8 cellular contexts compared by ENCODE assay signal in the genomic region with DNA sequence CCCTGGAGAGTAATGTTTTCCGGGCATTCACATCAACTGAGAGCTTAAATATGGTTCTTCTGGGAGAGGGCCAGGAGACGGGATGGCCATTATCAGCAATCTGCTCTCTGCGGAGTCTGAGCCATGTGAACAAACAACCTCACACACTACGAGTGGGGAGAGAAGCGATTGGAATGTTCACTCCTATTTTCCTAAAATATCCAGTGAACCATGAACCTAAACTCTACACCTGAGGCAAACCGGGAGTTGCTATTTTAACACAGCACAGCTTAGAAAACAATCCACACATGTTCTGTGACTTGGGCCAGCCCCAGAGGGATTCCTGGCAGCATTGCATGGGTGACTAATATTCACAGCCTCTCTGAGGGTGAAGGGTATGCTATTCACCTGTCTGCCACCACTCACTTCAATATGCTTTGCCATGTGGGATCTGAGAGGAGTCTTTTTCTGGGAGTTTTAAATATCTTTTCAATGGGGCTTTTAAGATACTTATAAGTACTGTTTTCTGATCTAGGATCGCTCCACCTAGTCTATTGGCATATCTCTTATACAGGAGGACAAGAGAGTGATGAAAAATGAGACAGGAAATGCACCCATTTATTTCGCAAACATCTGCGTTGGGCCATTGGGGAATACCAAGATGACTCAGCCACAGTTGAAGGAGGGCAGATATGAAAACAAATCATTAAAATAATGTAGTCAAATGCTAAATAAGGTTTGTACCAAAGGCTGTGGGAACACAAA.
DNase-seq lines count a peak whose midpoint lies in the region; ATAC-seq, FAIRE-seq and TF ChIP-seq lines count a peak whose summit lies in the region.

No MANE protein-coding gene starts in this region.

- intact Hi-C loops in vagina (cut with DNase I) = no loop called here

- peak overlapping the region; percentile 75 for H3K4me2 ChIP-seq in keratinocyte (ENCODE audit: control insufficient read depth, extremely low read depth, insufficient read depth, low read depth, low read length)

- H3K36me3 ChIP-seq in keratinocyte (ENCODE audit: control insufficient read depth in 2 of 2, extremely low read depth in 1 of 2, insufficient read depth in 2 of 2, low read length in 2 of 2) (no peaks in the 10 kb centered on the region), vagina (no peaks in the 10 kb centered on the region)

- no peaks in the 10 kb centered on the region for H4K20me1 ChIP-seq in keratinocyte (ENCODE audit: control insufficient read depth, extremely low read depth, insufficient read depth, low read length)

- peak; percentile 48 for DNase-seq in DMS79 (lab: John Stamatoyannopoulos, UW)
- DNase-seq in HPDE6-E6E7 (ENCODE audit: extremely low spot score) = peak; percentile 46
- no peak for DNase-seq in keratinocyte (ENCODE audit: low read depth, low spot score)
- DNase-seq in vagina (ENCODE audit: extremely low spot score in 2 of 2) = peak; percentile 22 to 44
- DNase-seq in iPS-NIHi7 (ENCODE audit: extremely low spot score) = no peak
- no peak for DNase-seq in SKM-1 (lab: John Stamatoyannopoulos, UW; ENCODE audit: unreplicated experiment)

- peak overlapping the region; percentile 33; the same call in 1 of the 2 replicates for H3K27ac ChIP-seq in VCaP
- H3K27ac ChIP-seq in keratinocyte (ENCODE audit: control insufficient read depth, insufficient read depth, low read length) = peak overlapping the region; percentile 99
- peak overlapping the region; percentile 47 for H3K27ac ChIP-seq in vagina

- no peaks in the 10 kb centered on the region for H3K27me3 ChIP-seq in keratinocyte (ENCODE audit: control insufficient read depth, extremely low read depth, insufficient read depth, low read length)
- no peaks in the 10 kb centered on the region for H3K27me3 ChIP-seq in vagina

- FAIRE-seq in keratinocyte (lab: Jason Lieb, UNC) = peak; percentile 95

- TF ChIP-seq CTCF in VCaP (conservative IDR thresholded peaks at IDR 0.05) (no peak), keratinocyte (optimal IDR thresholded peaks at IDR 0.05 in 1 of 3, IDR thresholded peaks at IDR 0.05 in 1 of 3, conservative IDR thresholded peaks at IDR 0.05 in 1 of 3; ENCODE audit: extremely low read depth in 1 of 3, insufficient read depth in 2 of 3, low read length in 3 of 3) (no peak), vagina (IDR thresholded peaks at IDR 0.05) (no peak)

- dilution Hi-C loops in keratinocyte (cut with MboI; ENCODE audit: extremely low pct_ligation_motif_present, low sequenced_read_pairs) = no loop called here

- no peaks in the 10 kb centered on the region for H3K9me1 ChIP-seq in keratinocyte (ENCODE audit: control insufficient read depth, extremely low read depth, insufficient read depth, low read length)

- H3K4me3 ChIP-seq in keratinocyte (ENCODE audit: control insufficient read depth in 2 of 3, extremely low read depth in 1 of 3, insufficient read depth in 2 of 3, low read depth in 1 of 3, low read length in 3 of 3) (peak overlapping the region in 1 of 3 experiments; percentile 35), vagina (no peak overlapping the region)

- no peak for TF ChIP-seq POLR2A in vagina (IDR thresholded peaks at IDR 0.05)

- H3K9me3 ChIP-seq in keratinocyte (ENCODE audit: control insufficient read depth, low read depth, low read length) (no peaks in the 10 kb centered on the region), vagina (no peaks in the 10 kb centered on the region)

- peak overlapping the region; percentile 73 for H3K9ac ChIP-seq in keratinocyte (ENCODE audit: control insufficient read depth, extremely low read depth, insufficient read depth, low read length)

- H3K4me1 ChIP-seq in keratinocyte (ENCODE audit: control insufficient read depth, extremely low read depth, insufficient read depth, low read length) = peaks cover 38% of the 10 kb centered on the region
- H3K4me1 ChIP-seq in vagina = peaks cover 39% of the 10 kb centered on the region

- H3K79me2 ChIP-seq in keratinocyte (ENCODE audit: control insufficient read depth, insufficient read depth, low read length) = no peaks in the 10 kb centered on the region

- H2AFZ ChIP-seq in keratinocyte (ENCODE audit: control insufficient read depth, low read length) = peak overlapping the region; percentile 80

- ATAC-seq in GM19468 (IDR thresholded peaks at IDR 0.05; ENCODE audit: extremely low read depth, unreplicated experiment) = peak; percentile 60

Comparison
In these comparisons a context has a peak if more than half of its experiments do, and no peak if none do; other contexts are left out.
1. DNase-seq: peak in DMS79 (single experiment), HPDE6-E6E7 (single experiment) and vagina (2 of 2); none in keratinocyte (single experiment), iPS-NIHi7 (single experiment) and SKM-1 (single experiment).
2. H3K27ac ChIP-seq: peak in every context shown above with its lines; median percentile 99 in keratinocyte; 47 in vagina; 33 in VCaP.